Comparison of ENCODE assay signal across 9 cellular contexts in the genomic region with DNA sequence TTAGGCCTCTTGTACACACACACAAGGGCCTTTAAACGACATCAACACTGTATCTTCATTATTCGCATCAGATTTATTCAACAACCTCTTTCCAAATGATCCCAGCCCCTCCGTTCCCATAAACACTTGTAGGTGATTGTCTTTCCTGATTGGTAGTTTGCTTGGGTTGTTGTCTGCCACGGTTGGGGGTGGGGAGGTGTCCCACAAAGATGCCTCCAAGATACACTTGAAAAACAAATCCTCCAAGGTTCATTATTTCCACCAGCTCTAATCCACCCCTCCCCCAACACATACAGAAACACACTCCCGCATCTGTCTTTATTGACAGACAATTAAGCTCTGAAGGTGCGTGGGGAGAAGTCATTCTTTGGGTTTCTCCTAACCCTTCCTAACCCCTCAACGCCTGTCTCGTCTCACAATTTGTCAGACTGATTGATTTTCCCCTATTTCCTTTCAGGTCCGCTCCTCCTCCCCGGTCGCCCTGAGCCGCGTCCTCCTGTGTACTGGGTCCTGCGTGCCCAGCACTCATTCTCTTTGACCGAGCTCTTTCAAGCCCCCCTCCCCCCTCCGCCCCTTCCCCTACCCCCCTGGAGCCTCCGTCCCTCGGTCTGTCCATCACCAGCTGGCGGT. TPM values are rescaled to one million over a fixed set of nuclear protein-coding genes. Genes with fewer than 3 reads are reported as not detected.
A peak's percentile ranks its signal among the peaks of the same experiment; 100 is the strongest.
DNase-seq lines count a peak whose midpoint lies in the region; ATAC-seq, FAIRE-seq and TF ChIP-seq lines count a peak whose summit lies in the region.
"Had no signal": no experiment of that assay in that cellular context is flagged by ENCODE, and none has a peak within 500 bp of the region (broad histone marks: within the 10 kb centered on the region; RNA-seq: fewer than 3 reads in every experiment).

No MANE protein-coding gene starts in this region.

- no peaks in the 10 kb centered on the region for H3K9me3 ChIP-seq in OCI-LY7 (ENCODE audit: low read length)
- H3K9me3 ChIP-seq in K562 (replicated peaks; ENCODE audit: control insufficient read depth, insufficient read depth, low read depth, low read length) = no peaks in the 10 kb centered on the region

- H3K27me3 ChIP-seq in K562 (ENCODE audit: control insufficient read depth in 2 of 2, insufficient read depth in 2 of 2, low read length in 2 of 2) = no peaks in the 10 kb centered on the region

- TF ChIP-seq RAD21 in K562 (CRISPR knock-in tag; conservative IDR thresholded peaks at IDR 0.05 in 1 of 2, IDR thresholded peaks at IDR 0.05 in 1 of 2) = no peak

- H3K4me2 ChIP-seq in OCI-LY7 (ENCODE audit: low read length) (peak overlapping the region; percentile 95), K562 (ENCODE audit: insufficient read depth, low read length) (peak overlapping the region; percentile 96)

- intact Hi-C loops in OCI-LY7 (cut with micrococcal nuclease; ENCODE audit: unreplicated experiment) = loop anchor here (5.0 to 10.0 kb wide), 4 partner anchors 76 to 992 kb away; a partner anchor contains a TSS
- intact Hi-C loops in K562 (cut with micrococcal nuclease) = loop anchor here (2.0 kb wide), 1 partner anchor 24 kb away; no protein-coding TSS in a partner anchor

- H4K20me1 ChIP-seq in OCI-LY7 (ENCODE audit: insufficient read depth, low read length) (peaks cover 20% of the 10 kb centered on the region), K562 (replicated peaks; ENCODE audit: control insufficient read depth, insufficient read depth, low read length) (peaks cover 17% of the 10 kb centered on the region)

- CTCF ChIA-PET in OCI-LY7 (lab: Charles Lee; ENCODE audit: unreplicated experiment) = no interaction called here
- CTCF ChIA-PET in K562 (lab: Yijun Ruan, JAX; ENCODE audit: low intra/inter-chr PET ratio) = no interaction called here

- H3K9ac ChIP-seq in K562 (ENCODE audit: insufficient read depth in 1 of 2, low read depth in 2 of 2, low read length in 2 of 2) = peak overlapping the region; percentile 68 to 97

- H3K9me2 ChIP-seq in OCI-LY7 (ENCODE audit: insufficient read depth, low read length) = no peaks in the 10 kb centered on the region

- ATAC-seq in K562 (peak; percentile 4), GM18505 (IDR thresholded peaks at IDR 0.05; ENCODE audit: unreplicated experiment) (no peak)

- peaks cover 39% of the 10 kb centered on the region for H3K36me3 ChIP-seq in OCI-LY7 (ENCODE audit: insufficient read depth, low read length)
- peaks cover 28% of the 10 kb centered on the region for H3K36me3 ChIP-seq in K562 (ENCODE audit: control insufficient read depth, insufficient read depth, low read length)

- H3K9me1 ChIP-seq in K562 (ENCODE audit: control insufficient read depth, insufficient read depth, low read length) = no peaks in the 10 kb centered on the region

- 1% methylated on average over 14 of the region's 19 CpGs for WGBS in K562 (ENCODE audit: insufficient coverage, low coverage, missing lambda C conversion rate)

- in situ Hi-C loops in K562 (cut with MboI) = no loop called here

- peaks cover 54% of the 10 kb centered on the region for H3K4me1 ChIP-seq in OCI-LY7 (ENCODE audit: insufficient read depth, low read length, poor library complexity, severe bottlenecking)
- H3K4me1 ChIP-seq in K562 (replicated peaks in 1 of 2; ENCODE audit: control insufficient read depth in 2 of 2, insufficient read depth in 2 of 2, low read length in 2 of 2) = peaks cover 12 to 32% of the 10 kb centered on the region in 2 experiments

- TF ChIP-seq CTCF in OCI-LY7 (conservative IDR thresholded peaks at IDR 0.05; ENCODE audit: low read length) = no peak
- no peak for TF ChIP-seq CTCF in K562 (IDR thresholded peaks at IDR 0.05 in 2 of 3, conservative IDR thresholded peaks at IDR 0.05 in 1 of 3; ENCODE audit: insufficient read depth in 2 of 3, low read depth in 1 of 3, low read length in 3 of 3)

- FAIRE-seq in K562 (lab: Jason Lieb, UNC) = no peak
- FAIRE-seq: colon had no signal

- DNase-seq in NCI-H2029 treated with DMSO at 0.1 percent for 48 hours (lab: John Stamatoyannopoulos, UW) = peak; percentile 15
- no peak for DNase-seq in NCI-H2029 (lab: John Stamatoyannopoulos, UW)
- peak; percentile 13 for DNase-seq in OCI-LY7 (ENCODE audit: low spot score)
- peak in 3 of 4 experiments; percentile 26 to 47 (median 39) for DNase-seq in K562 (ENCODE audit: extremely low read depth in 1 of 4, low spot score in 3 of 4)
- peak; percentile 24 for DNase-seq in iPS-NIHi7 (ENCODE audit: extremely low spot score)
- no peak for DNase-seq in middle frontal gyrus (ENCODE audit: extremely low spot score, low spot score)

- no peak for TF ChIP-seq EP300 in K562 (IDR thresholded peaks at IDR 0.05; ENCODE audit: low read length)

- H3K79me2 ChIP-seq in OCI-LY7 (ENCODE audit: insufficient read depth, low read depth, low read length) (peaks cover 77% of the 10 kb centered on the region), K562 (ENCODE audit: control insufficient read depth, insufficient read depth, low read length) (peaks cover 91% of the 10 kb centered on the region)

- no peak overlapping the region for H2AFZ ChIP-seq in OCI-LY7 (ENCODE audit: low read length)
- no peak overlapping the region for H2AFZ ChIP-seq in K562 (ENCODE audit: low read depth, low read length)

- BruUV-seq in OCI-LY7 (replicated peaks; lab: Mats Ljungman, UMichigan) (no TSS peak), K562 (replicated peaks; lab: Mats Ljungman, UMichigan) (no TSS peak)

- H3K27ac ChIP-seq in OCI-LY7 (ENCODE audit: low read depth, low read length, poor library complexity, severe bottlenecking) = peak overlapping the region; percentile 19
- H3K27ac ChIP-seq in K562 (ENCODE audit: extremely low read depth, low read depth, low read length) = peak overlapping the region; percentile 80
- H3K27ac ChIP-seq in skin epidermis = peak overlapping the region; percentile 51 to 99 (median 94)

- H3K4me3 ChIP-seq in OCI-LY7 (ENCODE audit: low read depth, low read length, poor library complexity, severe bottlenecking) (peak overlapping the region; percentile 75), K562 (peak overlapping the region; percentile 77), skin epidermis (peak overlapping the region; percentile 53 to 94 (median 85))

- no peak for TF ChIP-seq POLR2A in K562 (conservative IDR thresholded peaks at IDR 0.05)
- TF ChIP-seq POLR2A in GM18505 (IDR thresholded peaks at IDR 0.05; ENCODE audit: borderline replicate concordance, extremely low read depth, insufficient read depth, insufficient read length) = no peak

- POLR2A ChIA-PET in OCI-LY7 (lab: Charles Lee) (interaction anchor here (0.5 to 3.7 kb wide), 8 partner anchors 8 to 448 kb away, joined by 3 to 16 read pairs (median 4); no protein-coding TSS in a partner anchor), K562 (lab: Yijun Ruan, JAX) (interaction anchor here (0.5 to 4.4 kb wide), 15 partner anchors 9 to 220 kb away, joined by 3 to 45 read pairs (median 4); no protein-coding TSS in a partner anchor)

TF ChIP-seq in K562, 482 proteins besides CTCF, POLR2A, EP300 and RAD21 (continues in another document):
- TF ChIP-seq TBP (optimal IDR thresholded peaks at IDR 0.05; ENCODE audit: low read depth, low read length) (no peak), SMARCE1 (IDR thresholded peaks at IDR 0.05) (0 out of 2 replicates have a peak, but pooled peaks have one; percentile 25), ZNF274 (IDR thresholded peaks at IDR 0.05; ENCODE audit: borderline replicate concordance, low read depth, low read length) (no peak), ZNF830 (CRISPR knock-in tag; IDR thresholded peaks at IDR 0.05) (0 out of 2 replicates have a peak, but pooled peaks have one; percentile 26), HDGF (IDR thresholded peaks at IDR 0.05) (0 out of 2 replicates have a peak, but pooled peaks have one; percentile 12), DDX20 (tag; IDR thresholded peaks at IDR 0.05; ENCODE audit: low read depth) (no peak), EGR1 (conservative IDR thresholded peaks at IDR 0.05) (0 out of 2 replicates have a peak, but pooled peaks have one; percentile 2), CBFB (CRISPR knock-in tag; IDR thresholded peaks at IDR 0.05) (no peak), ETV5 (CRISPR knock-in tag; IDR thresholded peaks at IDR 0.05; ENCODE audit: low read depth) (peak; percentile 42; the same call in 1 of the 2 replicates), JUND (IDR thresholded peaks at IDR 0.05; ENCODE audit: borderline replicate concordance, low read depth, low read length) (peak; percentile 12; the same call in 1 of the 2 replicates), JUND (tag; IDR thresholded peaks at IDR 0.05; ENCODE audit: borderline replicate concordance, low read depth, low read length) (no peak)
- TF ChIP-seq, protein P1, sequence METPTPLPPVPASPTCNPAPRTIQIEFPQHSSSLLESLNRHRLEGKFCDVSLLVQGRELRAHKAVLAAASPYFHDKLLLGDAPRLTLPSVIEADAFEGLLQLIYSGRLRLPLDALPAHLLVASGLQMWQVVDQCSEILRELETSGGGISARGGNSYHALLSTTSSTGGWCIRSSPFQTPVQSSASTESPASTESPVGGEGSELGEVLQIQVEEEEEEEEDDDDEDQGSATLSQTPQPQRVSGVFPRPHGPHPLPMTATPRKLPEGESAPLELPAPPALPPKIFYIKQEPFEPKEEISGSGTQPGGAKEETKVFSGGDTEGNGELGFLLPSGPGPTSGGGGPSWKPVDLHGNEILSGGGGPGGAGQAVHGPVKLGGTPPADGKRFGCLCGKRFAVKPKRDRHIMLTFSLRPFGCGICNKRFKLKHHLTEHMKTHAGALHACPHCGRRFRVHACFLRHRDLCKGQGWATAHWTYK (CRISPR knock-in tag; IDR thresholded peaks at IDR 0.05) = 0 out of 2 replicates have a peak, but pooled peaks have one; percentile 53

RNA-seq across cellular contexts. Expression of a gene that starts 1.4 kb away (rescaled TPM):
- 31.3 and 32.0 TPM in 2 replicates for total RNA-seq in OCI-LY7 (2014; rRNA removed; shearing (Covaris generic))
- 77.5 and 78.3 TPM in 2 replicates for total RNA-seq in OCI-LY7 (2022)
- total RNA-seq in K562 (2011; cell fraction: chromatin; rRNA removed; ENCODE audit: low replicate concordance) = 190 and 413 TPM in 2 replicates
- total RNA-seq in K562 (2011; cell fraction: nucleolus; rRNA removed) = 79.0 and 101 TPM in 2 replicates
- total RNA-seq in K562 (2011; cell fraction: nucleoplasm; rRNA removed) = 192 and 302 TPM in 2 replicates
- 21.2 and 26.6 TPM in 2 replicates for total RNA-seq in K562 (2014; rRNA removed)
- total RNA-seq in K562 (2014; rRNA removed; fragmentation: Illumina TruSeq; extraction: Trizol) = 39.8 and 41.0 TPM in 2 replicates
- 30.4 and 31.2 TPM in 2 replicates for total RNA-seq in K562 (2015; rRNA removed; fragmentation: Illumina TruSeq; extraction: Trizol)
- total RNA-seq in K562 (2021) = 54.6 and 66.0 TPM in 2 replicates
- 40.3 and 54.4 TPM in 2 replicates for polyA plus RNA-seq in K562 (2011; rRNA removed)
- 10.4 and 16.7 TPM in 2 replicates for polyA plus RNA-seq in K562 (2011; cell fraction: cytosol; rRNA removed)
- polyA plus RNA-seq in K562 (2011; cell fraction: nucleus; rRNA removed) = 86.9 and 97.7 TPM in 2 replicates
- polyA plus RNA-seq in K562 (2012) = 42.7 and 48.1 TPM in 2 replicates
- 52.3 and 55.7 TPM in 2 replicates for polyA plus RNA-seq in K562 (2014; fragmentation: Illumina TruSeq; extraction: Trizol)
- polyA plus RNA-seq in K562 (2014; fragmentation: Nextera tagmentation; extraction: Ambion mirVana) = 10 to 100 TPM; 11.5 to 14.3 TPM
- 39.7 and 58.2 TPM in 2 replicates for polyA plus RNA-seq in K562 (2014; rRNA removed)
- 88.0 and 101 TPM in 2 replicates for polyA minus RNA-seq in K562 (2011; rRNA and poly(A)+ RNA removed)
- 50.0 and 56.2 TPM in 2 replicates for polyA minus RNA-seq in K562 (2011; cell fraction: cytosol; rRNA and poly(A)+ RNA removed)
- 73.2 and 92.6 TPM in 2 replicates for polyA minus RNA-seq in K562 (2011; cell fraction: nucleus; rRNA and poly(A)+ RNA removed)

Comparison
In these comparisons a context has a peak if more than half of its experiments do, and no peak if none do; other contexts are left out.
1. DNase-seq: peak in NCI-H2029 treated with DMSO at 0.1 percent for 48 hours (single experiment), OCI-LY7 (single experiment), K562 (3 of 4) and iPS-NIHi7 (single experiment); none in NCI-H2029 (single experiment) and middle frontal gyrus (single experiment).
2. H3K27ac ChIP-seq: peak in every context shown above with its lines; median percentile 94 in skin epidermis; 80 in K562; 19 in OCI-LY7.
3. Peak in every context shown above with its lines, with median percentiles within 50 percentile points of each other: H3K4me3 ChIP-seq.